ENCODE assay signal across 24 cellular contexts in the genomic region with DNA sequence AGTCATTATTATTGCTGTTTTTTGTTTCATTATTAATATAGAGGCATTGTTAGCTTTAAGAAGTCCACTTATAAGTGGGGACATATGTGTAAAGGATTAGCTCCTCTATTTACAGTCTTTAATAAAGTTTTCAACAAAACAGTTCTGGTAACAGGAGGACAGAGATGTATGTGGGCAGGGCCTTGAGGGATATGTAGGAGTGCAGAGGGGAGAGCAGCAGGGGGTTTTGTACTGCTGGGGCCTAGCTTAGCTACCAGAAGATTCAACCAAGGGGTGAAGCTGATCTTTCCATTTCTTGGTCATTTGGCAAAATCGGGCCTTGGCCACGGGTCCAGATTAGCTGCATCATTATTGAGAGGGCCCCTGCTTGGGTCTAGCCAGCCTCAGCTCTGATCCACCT.
DNase-seq lines count a peak whose midpoint lies in the region; ATAC-seq, FAIRE-seq and TF ChIP-seq lines count a peak whose summit lies in the region.
"Had no signal": no experiment of that assay in that cellular context is flagged by ENCODE, and none has a peak within 500 bp of the region (broad histone marks: within the 10 kb centered on the region; RNA-seq: fewer than 3 reads in every experiment).

No MANE protein-coding gene starts in this region.

- no peak overlapping the region for H2BK12ac ChIP-seq in neuronal stem cell (ENCODE audit: low read length)

- H3K79me1 ChIP-seq in neuronal stem cell (ENCODE audit: low read depth, low read length) = no peaks in the 10 kb centered on the region

- H3K4me1 ChIP-seq in left ventricle myocardium inferior (peaks cover 88% of the 10 kb centered on the region), right cardiac atrium (ENCODE audit: control insufficient read depth, insufficient read depth, low read length) (peaks cover 22% of the 10 kb centered on the region), K562 (replicated peaks in 1 of 2; ENCODE audit: control insufficient read depth in 2 of 2, insufficient read depth in 2 of 2, low read length in 2 of 2) (0 out of 5 replicates have a peak, but pooled peaks cover 0 to 4% of the 10 kb centered on the region in 2 experiments), neuronal stem cell (ENCODE audit: control insufficient read depth in 2 of 2, insufficient read depth in 1 of 2, low read depth in 1 of 2, low read length in 2 of 2) (peaks cover 0 to 1% of the 10 kb centered on the region in 2 donors)
- H3K4me1 ChIP-seq: A549 had no signal

- H4K20me1 ChIP-seq in K562 (replicated peaks; ENCODE audit: control insufficient read depth, insufficient read depth, low read length) = no peaks in the 10 kb centered on the region

- H3K79me2 ChIP-seq in K562 (ENCODE audit: control insufficient read depth, insufficient read depth, low read length) = peaks cover 47% of the 10 kb centered on the region

- H3K4me2 ChIP-seq in K562 (ENCODE audit: insufficient read depth, low read length) (no peak overlapping the region), neuronal stem cell (ENCODE audit: insufficient read depth, low read length, poor library complexity, severe bottlenecking) (no peak overlapping the region)
- H3K4me2 ChIP-seq: A549; BLaER1 treated with 17β-estradiol and CSF1 and Interleukin-3, amounts not matched to agents 10 nM and 100 nM; KMS-11 had no signal

- POLR2A ChIA-PET in K562 (lab: Yijun Ruan, JAX) = interaction anchor here (1.1 to 1.2 kb wide), 2 partner anchors 9 to 14 kb away, joined by 3 read pairs; no protein-coding TSS in a partner anchor
- POLR2A ChIA-PET in GM10248 (lab: Yijun Ruan, JAX) = no interaction called here

- CTCF ChIA-PET in K562 (lab: Yijun Ruan, JAX; ENCODE audit: low intra/inter-chr PET ratio) (no interaction called here), GM10248 (lab: Yijun Ruan, JAX) (interaction anchor here (1.0 to 56.4 kb wide), 5 partner anchors 3 to 187 kb away, joined by 3 to 1145 read pairs (median 4); no protein-coding TSS in a partner anchor)

- H3K27me3 ChIP-seq in left ventricle myocardium inferior (ENCODE audit: low read depth) (no peaks in the 10 kb centered on the region), right cardiac atrium (ENCODE audit: control insufficient read depth, insufficient read depth) (no peaks in the 10 kb centered on the region), K562 (ENCODE audit: control insufficient read depth in 2 of 2, insufficient read depth in 2 of 2, low read length in 2 of 2) (no peaks in the 10 kb centered on the region), neuronal stem cell (ENCODE audit: control insufficient read depth in 3 of 3, insufficient read depth in 3 of 3, low read depth in 1 of 3, low read length in 3 of 3) (peaks cover 0 to 3% (median 0%) of the 10 kb centered on the region in 3 experiments)
- H3K27me3 ChIP-seq: BLaER1 treated with 17β-estradiol and CSF1 and Interleukin-3, amounts not matched to agents 10 nM and 100 nM had no signal

- DNase-seq in left ventricle myocardium inferior = no peak
- no peak for DNase-seq in right cardiac atrium
- DNase-seq in K562 (ENCODE audit: extremely low read depth in 1 of 4, low spot score in 3 of 4) = no peak
- DNase-seq in neuronal stem cell (ENCODE audit: low spot score) = no peak
- no peak for DNase-seq in NCI-H345 (lab: John Stamatoyannopoulos, UW)
- DNase-seq in GM10248 (ENCODE audit: extremely low spot score) = no peak
- no peak for DNase-seq in GM19238 (ENCODE audit: insufficient read length, low spot score)
- DNase-seq: AML-193; CD4-positive, alpha-beta T cell; GOT3; HCEC 1CT; IMR-90; MM.1S; NCI-H1048; NCI-H1417; NCI-H1694; NCI-H2029 treated with DMSO at 0.1 percent for 48 hours; NCI-H69; RPMI8226; SHP77 had no signal

- in situ Hi-C loops in K562 (cut with MboI) = no loop called here

- TF ChIP-seq CTCF in left ventricle myocardium inferior (IDR thresholded peaks at IDR 0.05; ENCODE audit: borderline replicate concordance) (no peak), K562 (IDR thresholded peaks at IDR 0.05 in 2 of 3, conservative IDR thresholded peaks at IDR 0.05 in 1 of 3; ENCODE audit: insufficient read depth in 2 of 3, low read depth in 1 of 3, low read length in 3 of 3) (no peak), GM10248 (IDR thresholded peaks at IDR 0.05; ENCODE audit: control extremely low read depth, extremely low read depth, low read depth, missing control alignments) (no peak)

- H4K91ac ChIP-seq in neuronal stem cell (ENCODE audit: low read depth, low read length, poor library complexity) = no peak overlapping the region

- ATAC-seq in right cardiac atrium (no peak), K562 (no peak)
- ATAC-seq: A549 had no signal

- H2AFZ ChIP-seq in K562 (ENCODE audit: low read depth, low read length) (no peak overlapping the region), neuronal stem cell (ENCODE audit: low read length) (no peak overlapping the region)

- no peak overlapping the region for H4K8ac ChIP-seq in neuronal stem cell (ENCODE audit: low read depth, low read length)

- no peak for TF ChIP-seq POLR2A in K562 (conservative IDR thresholded peaks at IDR 0.05)

- H2BK15ac ChIP-seq in neuronal stem cell (ENCODE audit: low read length) = no peak overlapping the region

- intact Hi-C loops in left ventricle myocardium inferior (cut with micrococcal nuclease) = no loop called here
- intact Hi-C loops in right cardiac atrium (cut with DNase I) = loop anchor here in 1 of 4 donors (10.0 kb wide), 1 partner anchor 85 kb away; a partner anchor contains a TSS
- intact Hi-C loops in K562 (cut with micrococcal nuclease) = no loop called here

- H3K36me3 ChIP-seq in left ventricle myocardium inferior = no peaks in the 10 kb centered on the region
- H3K36me3 ChIP-seq in K562 (ENCODE audit: control insufficient read depth, insufficient read depth, low read length) = peaks cover 55% of the 10 kb centered on the region; the same call in 2 of the 3 replicates
- H3K36me3 ChIP-seq in neuronal stem cell (replicated peaks in 1 of 2; ENCODE audit: control insufficient read depth in 2 of 2, insufficient read depth in 2 of 2, low read length in 2 of 2) = no peaks in the 10 kb centered on the region

- WGBS in right cardiac atrium = 79% methylated on average over 2 of the region's 2 CpGs
- WGBS in K562 (ENCODE audit: insufficient coverage, low coverage, missing lambda C conversion rate) = 67% methylated on average over 2 of the region's 2 CpGs
- no CpG with 5 or more reads among the region's 2 CpGs for WGBS in neuronal stem cell (ENCODE audit: extremely low coverage in 2 of 2, insufficient read length in 2 of 2, insufficient replicate concordance in 1 of 2), 2 donors

- peak overlapping the region; percentile 88 for H3K27ac ChIP-seq in left ventricle myocardium inferior (replicated peaks)
- H3K27ac ChIP-seq in right cardiac atrium (ENCODE audit: low read length) = no peak overlapping the region
- H3K27ac ChIP-seq in K562 (ENCODE audit: extremely low read depth, low read depth, low read length) = no peak overlapping the region
- H3K27ac ChIP-seq in neuronal stem cell (replicated peaks; ENCODE audit: low read length) = no peak overlapping the region
- H3K27ac ChIP-seq: A549; BLaER1 treated with 17β-estradiol and CSF1 and Interleukin-3, amounts not matched to agents 10 nM and 100 nM; KMS-11 had no signal

- H3K23ac ChIP-seq in neuronal stem cell (ENCODE audit: low read depth, low read length, poor library complexity) = no peak overlapping the region

- peak overlapping the region; percentile 60 for H3K4me3 ChIP-seq in left ventricle myocardium inferior
- no peak overlapping the region for H3K4me3 ChIP-seq in right cardiac atrium (ENCODE audit: low read length)
- no peak overlapping the region for H3K4me3 ChIP-seq in K562
- H3K4me3 ChIP-seq in neuronal stem cell (ENCODE audit: low read length in 2 of 2) = no peak overlapping the region
- H3K4me3 ChIP-seq: A549; BLaER1 treated with 17β-estradiol and CSF1 and Interleukin-3, amounts not matched to agents 10 nM and 100 nM had no signal

- H3K9me1 ChIP-seq in K562 (ENCODE audit: control insufficient read depth, insufficient read depth, low read length) = no peaks in the 10 kb centered on the region

- no peak for TF ChIP-seq EP300 in K562 (IDR thresholded peaks at IDR 0.05; ENCODE audit: low read length)

- peak overlapping the region; percentile 32 for H2AK5ac ChIP-seq in neuronal stem cell (ENCODE audit: low read depth, low read length)

- H3K9ac ChIP-seq in K562 (ENCODE audit: insufficient read depth in 1 of 2, low read depth in 2 of 2, low read length in 2 of 2) (no peak overlapping the region; a peak in 2 of 4 replicates), neuronal stem cell (ENCODE audit: low read depth, low read length, poor library complexity) (no peak overlapping the region)
- H3K9ac ChIP-seq: BLaER1 treated with 17β-estradiol and CSF1 and Interleukin-3, amounts not matched to agents 10 nM and 100 nM; KMS-11 had no signal

- H3K4ac ChIP-seq in neuronal stem cell (ENCODE audit: low read length) = no peak overlapping the region

- no peak overlapping the region for H2BK120ac ChIP-seq in neuronal stem cell (ENCODE audit: low read depth, low read length)

- no peak overlapping the region for H3K18ac ChIP-seq in neuronal stem cell (ENCODE audit: low read length)

- BruUV-seq in K562 (replicated peaks; lab: Mats Ljungman, UMichigan) = no TSS peak

- FAIRE-seq in K562 (lab: Jason Lieb, UNC) = no peak
- FAIRE-seq: A549, D721Med had no signal

- H3K14ac ChIP-seq in neuronal stem cell (ENCODE audit: low read length) = no peak overlapping the region

- no peak for TF ChIP-seq RAD21 in K562 (CRISPR knock-in tag; conservative IDR thresholded peaks at IDR 0.05 in 1 of 2, IDR thresholded peaks at IDR 0.05 in 1 of 2)

- H3K9me3 ChIP-seq in left ventricle myocardium inferior (replicated peaks) (no peaks in the 10 kb centered on the region), right cardiac atrium (ENCODE audit: control insufficient read depth, low read length) (no peaks in the 10 kb centered on the region), K562 (replicated peaks; ENCODE audit: control insufficient read depth, insufficient read depth, low read depth, low read length) (no peaks in the 10 kb centered on the region), neuronal stem cell (replicated peaks in 1 of 2; ENCODE audit: control insufficient read depth in 2 of 2, insufficient read depth in 1 of 2, low read depth in 1 of 2, low read length in 2 of 2) (no peaks in the 10 kb centered on the region)
- H3K9me3 ChIP-seq: A549 had no signal

- peak overlapping the region; percentile 19 for H2BK5ac ChIP-seq in neuronal stem cell (ENCODE audit: low read length)

TF ChIP-seq in K562, 482 proteins besides CTCF, POLR2A, EP300 and RAD21 (continues in another document):
- TF ChIP-seq, protein P1, sequence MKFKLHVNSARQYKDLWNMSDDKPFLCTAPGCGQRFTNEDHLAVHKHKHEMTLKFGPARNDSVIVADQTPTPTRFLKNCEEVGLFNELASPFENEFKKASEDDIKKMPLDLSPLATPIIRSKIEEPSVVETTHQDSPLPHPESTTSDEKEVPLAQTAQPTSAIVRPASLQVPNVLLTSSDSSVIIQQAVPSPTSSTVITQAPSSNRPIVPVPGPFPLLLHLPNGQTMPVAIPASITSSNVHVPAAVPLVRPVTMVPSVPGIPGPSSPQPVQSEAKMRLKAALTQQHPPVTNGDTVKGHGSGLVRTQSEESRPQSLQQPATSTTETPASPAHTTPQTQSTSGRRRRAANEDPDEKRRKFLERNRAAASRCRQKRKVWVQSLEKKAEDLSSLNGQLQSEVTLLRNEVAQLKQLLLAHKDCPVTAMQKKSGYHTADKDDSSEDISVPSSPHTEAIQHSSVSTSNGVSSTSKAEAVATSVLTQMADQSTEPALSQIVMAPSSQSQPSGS (CRISPR knock-in tag; IDR thresholded peaks at IDR 0.05) = no peak
